8 cellular contexts compared by ENCODE assay signal in genomic region chr9:93095205-93096130, GRCh38. TPM values are rescaled to one million over a fixed set of nuclear protein-coding genes. Genes with fewer than 3 reads are reported as not detected.
A peak's percentile ranks its signal among the peaks of the same experiment; 100 is the strongest.
DNase-seq lines count a peak whose midpoint lies in the region; ATAC-seq, FAIRE-seq and TF ChIP-seq lines count a peak whose summit lies in the region.

No MANE protein-coding gene starts in this region.

- no peak for TF ChIP-seq EP300 in H1 (IDR thresholded peaks at IDR 0.05; ENCODE audit: borderline replicate concordance in 1 of 2, low read depth in 2 of 2, low read length in 2 of 2)

- peak overlapping the region; percentile 96; the same call in 1 of the 2 replicates for H4K8ac ChIP-seq in H1 (ENCODE audit: extremely low read depth, insufficient read depth, low read length)

- H3K4me1 ChIP-seq in HUES48 (ENCODE audit: control insufficient read depth, insufficient read depth, low read length) = peaks cover 7% of the 10 kb centered on the region
- H3K4me1 ChIP-seq in H1 (replicated peaks in 1 of 4; ENCODE audit: control insufficient read depth in 3 of 4, insufficient read depth in 4 of 4, low read length in 3 of 4) = peaks cover 0 to 13% (median 7%) of the 10 kb centered on the region in 4 experiments; a peak in 4 of 7 replicates

- 0 out of 3 replicates have a peak, but pooled peaks of 1 of the 2 experiments have one; percentile 55 for TF ChIP-seq POLR2A in H1 (IDR thresholded peaks at IDR 0.05; ENCODE audit: control extremely low read depth in 1 of 2, low read depth in 2 of 2, low read length in 2 of 2)

- DNase-seq in Calu3 = peak; percentile 98
- DNase-seq in NOMO-1 treated with dmso at 0.1 percent for 144 hours (lab: John Stamatoyannopoulos, UW; ENCODE audit: unreplicated experiment) = peak; percentile 99
- DNase-seq in activated CD8-positive, alpha-beta memory T cell treated with anti-CD3 and anti-CD28 coated beads, Interleukin-2, amount 50 U/mL, for 1 hour (ENCODE audit: extremely low read depth) = peak; percentile 100
- peak; percentile 87 to 97 for DNase-seq in H1 (ENCODE audit: low read depth in 1 of 2, low spot score in 2 of 2)
- DNase-seq in mesenteric fat pad (ENCODE audit: low spot score) = peak; percentile 100
- DNase-seq in stimulated activated CD8-positive, alpha-beta memory T cell treated with anti-CD3 and anti-CD28 coated beads, Interleukin-12 subunit alpha, Interleukin-12 subunit beta, amount 100 ng/mL, for 4 hours (ENCODE audit: low read depth) = peak; percentile 100

- H3K27ac ChIP-seq in HUES48 (ENCODE audit: low read depth, low read length) (peak overlapping the region; percentile 87), H1 (ENCODE audit: low read depth, low read length) (peak overlapping the region; percentile 73; the same call in 1 of the 2 replicates)

- peak overlapping the region; percentile 86 for H3K27ac Mint-ChIP-seq in Calu3 (ENCODE audit: unreplicated experiment)

- H3K14ac ChIP-seq in H1 (ENCODE audit: insufficient read length) = no peak overlapping the region

- H3K36me3 ChIP-seq in HUES48 (ENCODE audit: control insufficient read depth, insufficient read depth, low read length) = no peaks in the 10 kb centered on the region
- no peaks in the 10 kb centered on the region for H3K36me3 ChIP-seq in H1 (ENCODE audit: control insufficient read depth in 2 of 4, insufficient read depth in 4 of 4, low read length in 3 of 4)

- H3K9ac ChIP-seq in HUES48 (ENCODE audit: low read depth, low read length) = peak overlapping the region; percentile 29; the same call in 1 of the 2 replicates
- H3K9ac ChIP-seq in H1 (replicated peaks in 1 of 4; ENCODE audit: extremely low read depth in 1 of 4, low read depth in 3 of 4, low read length in 3 of 4) = peak overlapping the region in 2 of 4 experiments; percentile 20 to 69; a peak in 3 of 7 replicates

- BruUV-seq in Calu3 (replicated peaks; lab: Mats Ljungman, UMichigan) = TSS peak; percentile 97

- peaks cover 0 to 4% of the 10 kb centered on the region in 2 experiments for H4K20me1 ChIP-seq in H1 (replicated peaks in 1 of 2; ENCODE audit: control insufficient read depth in 1 of 2, insufficient read depth in 2 of 2, low read length in 2 of 2)

- no peak overlapping the region for H3K56ac ChIP-seq in H1 (replicated peaks; ENCODE audit: insufficient read length, low read depth, low read length)

- H3K4me3 ChIP-seq in HUES48 (ENCODE audit: low read depth, low read length) = peak overlapping the region; percentile 54
- peak overlapping the region; percentile 28 to 98 (median 34); a peak in 7 of 8 replicates for H3K4me3 ChIP-seq in H1 (ENCODE audit: extremely low read depth in 1 of 4, insufficient read depth in 2 of 4, low read depth in 3 of 4, low read length in 4 of 4)

- 0 out of 2 replicates have a peak overlapping the region, but pooled peaks have one; percentile 84 for H2AFZ ChIP-seq in H1 (ENCODE audit: low read length)

- peak overlapping the region; percentile 45 to 66 for H3K4me2 ChIP-seq in H1 (ENCODE audit: insufficient read depth in 1 of 2, low read depth in 2 of 2, low read length in 2 of 2)

- no peaks in the 10 kb centered on the region for H3K27me3 Mint-ChIP-seq in Calu3 (ENCODE audit: unreplicated experiment)

- H3K9me3 Mint-ChIP-seq in Calu3 (ENCODE audit: low read depth, unreplicated experiment) = peaks cover 4% of the 10 kb centered on the region

- peaks cover 47% of the 10 kb centered on the region for H3K4me1 Mint-ChIP-seq in Calu3 (ENCODE audit: low read depth, unreplicated experiment)

- peak overlapping the region; percentile 88; the same call in 1 of the 2 replicates for H2BK15ac ChIP-seq in H1 (ENCODE audit: low read length)

- H3K9me3 ChIP-seq in HUES48 (ENCODE audit: control insufficient read depth, insufficient read depth, low read length) (no peaks in the 10 kb centered on the region), H1 (ENCODE audit: insufficient read depth in 2 of 2, low read depth in 1 of 2, low read length in 1 of 2) (no peaks in the 10 kb centered on the region)

- WGBS in H1 (ENCODE audit: extremely low coverage in 1 of 2, insufficient coverage in 1 of 2, insufficient read length in 1 of 2, insufficient replicate concordance in 2 of 2, low coverage in 1 of 2, low lambda C conversion rate in 2 of 2, missing lambda C conversion rate in 1 of 2), 2 experiments = 11% methylated on average over 22 of the region's 95 CpGs; no CpG with 5 or more reads in 1 of the 2 experiments

- peaks cover 12% of the 10 kb centered on the region for H3K23me2 ChIP-seq in H1 (ENCODE audit: low read depth, low read length)

- H3K27me3 ChIP-seq in HUES48 (ENCODE audit: control insufficient read depth, insufficient read depth, low read length) = peaks cover 5% of the 10 kb centered on the region; the same call in 1 of the 2 replicates
- no peaks in the 10 kb centered on the region; a peak in 1 of 7 replicates for H3K27me3 ChIP-seq in H1 (replicated peaks in 1 of 4; ENCODE audit: control insufficient read depth in 3 of 4, extremely low read depth in 1 of 4, insufficient read depth in 3 of 4, low read length in 3 of 4)

- H2BK20ac ChIP-seq in H1 (ENCODE audit: low read length) = no peak overlapping the region

- intact Hi-C loops in Calu3 (cut with micrococcal nuclease; ENCODE audit: unreplicated experiment) = loop anchor here (10.0 kb wide), 1 partner anchor 141 kb away; no protein-coding TSS in a partner anchor

- no peak for FAIRE-seq in H1 (lab: Jason Lieb, UNC)

- H3K4me3 Mint-ChIP-seq in Calu3 (ENCODE audit: low read depth, unreplicated experiment) = peak overlapping the region; percentile 86

- H2BK5ac ChIP-seq in H1 (ENCODE audit: low read depth, low read length) = peak overlapping the region; percentile 88

- no peak overlapping the region for H2AK5ac ChIP-seq in H1 (ENCODE audit: low read depth, low read length)

- no peaks in the 10 kb centered on the region for H3K79me1 ChIP-seq in H1 (ENCODE audit: low read depth, low read length)

- H3K36me3 Mint-ChIP-seq in Calu3 (ENCODE audit: insufficient read depth, unreplicated experiment) = peaks cover 37% of the 10 kb centered on the region

- H3K79me2 ChIP-seq in H1 (ENCODE audit: control insufficient read depth in 1 of 2, insufficient read depth in 2 of 2, low read length in 2 of 2) = peaks cover 0 to 3% of the 10 kb centered on the region in 2 experiments; a peak in 1 of 4 replicates

- TF ChIP-seq CTCF in Calu3 (IDR thresholded peaks at IDR 0.05; ENCODE audit: unreplicated experiment) = no peak
- TF ChIP-seq CTCF in H1 (IDR thresholded peaks at IDR 0.05; ENCODE audit: control extremely low read depth in 1 of 3, insufficient read depth in 1 of 3, low read depth in 1 of 3, low read length in 3 of 3) = no peak

- CTCF ChIA-PET in Calu3 (lab: Charles Lee) = interaction anchor here (0.6 kb wide), 2 partner anchors 13 to 1474 kb away, joined by 3 read pairs; no protein-coding TSS in a partner anchor
- CTCF ChIA-PET in H1 (lab: Charles Lee; ENCODE audit: partially characterized antibody) = interaction anchor here (0.8 to 1.5 kb wide), 2 partner anchors 14 to 58 kb away, joined by 3 to 4 read pairs; no protein-coding TSS in a partner anchor

- POLR2A ChIA-PET in H1 (lab: Charles Lee; ENCODE audit: partially characterized antibody) = interaction anchor here (1.0 kb wide), 1 partner anchor 87 kb away, joined by 4 read pairs; no protein-coding TSS in a partner anchor

- TF ChIP-seq RAD21 in H1 (IDR thresholded peaks at IDR 0.05 in 1 of 2, conservative IDR thresholded peaks at IDR 0.05 in 1 of 2; ENCODE audit: low read depth in 2 of 2, low read length in 2 of 2) = peak in 1 of 2 experiments; percentile 2; a peak in 1 of 4 replicates

- peak overlapping the region; percentile 10 for H3K18ac ChIP-seq in H1 (ENCODE audit: extremely low read depth, low read length)

- peak overlapping the region; percentile 98 for H3K4ac ChIP-seq in H1 (replicated peaks; ENCODE audit: insufficient read length, low read depth, low read length)

- H4K91ac ChIP-seq in H1 (replicated peaks; ENCODE audit: insufficient read length, low read length) = peak overlapping the region; percentile 93

- no peak overlapping the region for H2BK12ac ChIP-seq in H1 (ENCODE audit: low read depth, low read length)

- H3K23ac ChIP-seq in H1 (ENCODE audit: insufficient read length) = no peak overlapping the region

- H4K5ac ChIP-seq in H1 (ENCODE audit: insufficient read length, low read depth, low read length) = peak overlapping the region; percentile 68

- peak; percentile 56 for ATAC-seq in GM21423 (IDR thresholded peaks at IDR 0.05; ENCODE audit: unreplicated experiment)

- no peak overlapping the region for H2BK120ac ChIP-seq in H1 (replicated peaks; ENCODE audit: low read depth, low read length)

RNA-seq across cellular contexts. Expression of gene CARD19, which starts 0.5 kb away (rescaled TPM):
- total RNA-seq in Calu3 (2022) (26.1 and 26.4 TPM in 2 replicates), mesenteric fat pad (38.9 TPM)
- total RNA-seq in H1 (2021; fragmentation: NEBNext Ultra II Directional; extraction: Animal tissue kit (Norgen Biotek cat#: 25700)) = 21.2 and 27.7 TPM in 2 replicates
- 112 and 144 TPM in 2 replicates for polyA plus RNA-seq in H1 (2011; rRNA removed)
- polyA plus RNA-seq in H1 (2011; cell fraction: cytosol; rRNA removed) = 66.2 TPM
- 57.8 TPM for polyA plus RNA-seq in H1 (2011; cell fraction: nucleus; rRNA removed)
- 13.4 to 28.1 TPM (median 26.0 TPM) in 4 replicates for polyA plus RNA-seq in H1 (2012, experiment 1 of 2)
- 36.2 TPM for polyA plus RNA-seq in H1 (2012, experiment 2 of 2)
- polyA plus RNA-seq in H1 (2013, experiment 1 of 2) = 30.6 TPM
- polyA plus RNA-seq in H1 (2013, experiment 2 of 2) = 30.0 TPM
- polyA minus RNA-seq in H1 (2011; rRNA and poly(A)+ RNA removed) = 11.7 and 13.5 TPM in 2 replicates
- 12.4 TPM for polyA minus RNA-seq in H1 (2011; cell fraction: cytosol; rRNA and poly(A)+ RNA removed)
- polyA minus RNA-seq in H1 (2011; cell fraction: nucleus; rRNA and poly(A)+ RNA removed) = 10.4 TPM

RNA-seq across cellular contexts. Expression of gene SUSD3, which starts 37.0 kb away (rescaled TPM):
- total RNA-seq in Calu3 (2022) (0.69 and 1.3 TPM in 2 replicates), mesenteric fat pad (2.0 TPM)
- 5.5 and 6.2 TPM in 2 replicates for total RNA-seq in H1 (2021; fragmentation: NEBNext Ultra II Directional; extraction: Animal tissue kit (Norgen Biotek cat#: 25700))
- polyA plus RNA-seq in H1 (2011; rRNA removed) = 35.4 and 36.0 TPM in 2 replicates
- 22.6 TPM for polyA plus RNA-seq in H1 (2011; cell fraction: cytosol; rRNA removed)
- 16.8 TPM for polyA plus RNA-seq in H1 (2011; cell fraction: nucleus; rRNA removed)
- 6.3 to 11.3 TPM (median 8.3 TPM) in 4 replicates for polyA plus RNA-seq in H1 (2012, experiment 1 of 2)
- 10.7 TPM for polyA plus RNA-seq in H1 (2012, experiment 2 of 2)
- 8.2 TPM for polyA plus RNA-seq in H1 (2013, experiment 1 of 2)
- 9.4 TPM for polyA plus RNA-seq in H1 (2013, experiment 2 of 2)
- 5.2 and 7.2 TPM in 2 replicates for polyA minus RNA-seq in H1 (2011; rRNA and poly(A)+ RNA removed)
- polyA minus RNA-seq in H1 (2011; cell fraction: cytosol; rRNA and poly(A)+ RNA removed) = 8.8 TPM
- polyA minus RNA-seq in H1 (2011; cell fraction: nucleus; rRNA and poly(A)+ RNA removed) = 7.3 TPM

RNA-seq across cellular contexts. Expression of gene NINJ1, which starts 38.6 kb away (rescaled TPM):
- 12.6 and 15.2 TPM in 2 replicates for total RNA-seq in Calu3 (2022)
- 28.2 TPM in 2 replicates for total RNA-seq in H1 (2021; fragmentation: NEBNext Ultra II Directional; extraction: Animal tissue kit (Norgen Biotek cat#: 25700))
- 65.6 and 88.0 TPM in 2 replicates for polyA plus RNA-seq in H1 (2011; rRNA removed)
- polyA plus RNA-seq in H1 (2011; cell fraction: cytosol; rRNA removed) = 45.5 TPM
- 45.0 TPM for polyA plus RNA-seq in H1 (2011; cell fraction: nucleus; rRNA removed)
- polyA plus RNA-seq in H1 (2012, experiment 1 of 2) = 32.2 to 46.6 TPM (median 40.1 TPM) in 4 replicates
- 36.1 TPM for polyA plus RNA-seq in H1 (2012, experiment 2 of 2)
- 32.5 TPM for polyA plus RNA-seq in H1 (2013, experiment 1 of 2)
- 34.8 TPM for polyA plus RNA-seq in H1 (2013, experiment 2 of 2)
- polyA minus RNA-seq in H1 (2011; rRNA and poly(A)+ RNA removed) = 13.6 and 14.1 TPM in 2 replicates
- polyA minus RNA-seq in H1 (2011; cell fraction: cytosol; rRNA and poly(A)+ RNA removed) = 17.8 TPM
- polyA minus RNA-seq in H1 (2011; cell fraction: nucleus; rRNA and poly(A)+ RNA removed) = 19.2 TPM
- total RNA-seq in mesenteric fat pad = 58.8 TPM

Comparison
In these comparisons a context has a peak if more than half of its experiments do, and no peak if none do; other contexts are left out.
1. Peak in every context shown above with its lines: DNase-seq, ATAC-seq, H3K4me3 ChIP-seq and H3K27ac ChIP-seq.